1 cellular context compared by ENCODE assay signal in genomic region chr13:72346716-72347115, GRCh38.
TF ChIP-seq lines count a peak whose summit lies in the region.

No MANE protein-coding gene starts in this region.

TF ChIP-seq in SK-N-SH, 30 proteins besides CTCF, POLR2A, EP300 and RAD21 (continued from another document):
- TF ChIP-seq MAX (IDR thresholded peaks at IDR 0.05; ENCODE audit: low read depth) = no peak
- no peak for TF ChIP-seq NFIC (IDR thresholded peaks at IDR 0.05; ENCODE audit: borderline replicate concordance)
- TF ChIP-seq RCOR1 (IDR thresholded peaks at IDR 0.05; ENCODE audit: low read length) = no peak
- TF ChIP-seq CHD2 (IDR thresholded peaks at IDR 0.05; ENCODE audit: low read length, partially characterized antibody) = no peak
